Comparison of ENCODE assay signal across 8 cellular contexts in the genomic region with DNA sequence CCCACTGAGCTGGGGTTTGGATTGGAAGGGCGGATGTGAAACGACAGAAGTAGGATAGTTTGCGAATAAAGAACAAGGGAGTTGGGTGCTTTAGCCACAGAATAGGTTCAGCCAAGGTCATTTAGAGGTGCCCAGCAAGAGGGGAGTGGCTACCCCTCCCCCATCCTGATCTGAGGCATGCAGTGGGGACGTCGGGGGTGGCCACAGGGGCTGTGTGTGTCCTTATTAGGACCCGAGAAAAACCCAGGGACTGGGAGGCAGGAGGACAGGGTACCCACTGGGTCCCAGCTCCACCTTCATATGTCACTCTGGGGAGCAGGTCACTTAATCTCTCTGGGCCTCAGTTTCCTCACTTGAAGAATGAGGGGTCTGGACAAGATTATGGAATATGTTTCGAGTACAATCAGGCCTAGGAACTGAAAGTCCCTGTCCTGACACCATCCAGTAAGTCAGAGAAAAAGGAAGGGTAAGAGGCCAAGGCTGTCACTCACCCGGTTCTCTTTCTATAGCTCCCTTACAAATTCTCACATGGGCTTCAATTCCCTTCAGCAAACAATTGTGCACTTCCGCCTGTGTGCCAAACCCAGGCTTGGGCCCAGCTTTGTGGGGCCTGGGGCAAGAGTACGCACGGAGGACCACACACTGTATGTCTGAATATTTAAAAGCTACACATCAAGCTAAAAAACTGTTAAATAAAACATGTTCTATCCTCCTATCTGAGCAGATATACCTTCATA. TPM values are rescaled to one million over a fixed set of nuclear protein-coding genes. Genes with fewer than 3 reads are reported as not detected.
A peak's percentile ranks its signal among the peaks of the same experiment; 100 is the strongest.
DNase-seq lines count a peak whose midpoint lies in the region; ATAC-seq and TF ChIP-seq lines count a peak whose summit lies in the region.

No MANE protein-coding gene starts in this region.

- no peaks in the 10 kb centered on the region for H3K27me3 Mint-ChIP-seq in stimulated activated naive CD8-positive, alpha-beta T cell treated with anti-CD3 and anti-CD28 coated beads, Interleukin-15, Interleukin-2, amounts not matched to agents 100 ng/mL and 50 ng/mL, for 24 hours
- no peaks in the 10 kb centered on the region for H3K27me3 Mint-ChIP-seq in activated T-helper 2 cell treated with anti-CD3 and anti-CD28 coated beads, Interferon-gamma antibody, Interleukin-2, Interleukin-4, amounts not matched to agents 10 μg/mL and 5 μg/mL and 100 μg/mL, durations not matched to agents 14 hours and 24 hours and 36 hours (ENCODE audit: low read depth)

- H3K36me3 ChIP-seq in kidney epithelial cell (ENCODE audit: control insufficient read depth, insufficient read depth, low read length) (no peaks in the 10 kb centered on the region), upper lobe of left lung (no peaks in the 10 kb centered on the region)

- TF ChIP-seq CTCF in kidney epithelial cell (IDR thresholded peaks at IDR 0.05; ENCODE audit: insufficient read depth, low read length, poor library complexity, severe bottlenecking): no peak
- TF ChIP-seq CTCF in upper lobe of left lung (IDR thresholded peaks at IDR 0.05): no peak

- H3K27ac ChIP-seq in upper lobe of left lung: peak overlapping the region; percentile 80 to 88 (median 82)

- H3K4me1 Mint-ChIP-seq in stimulated activated naive CD8-positive, alpha-beta T cell treated with anti-CD3 and anti-CD28 coated beads, Interleukin-15, Interleukin-2, amounts not matched to agents 100 ng/mL and 50 ng/mL, for 24 hours (ENCODE audit: low read depth): peaks cover 13% of the 10 kb centered on the region
- H3K4me1 Mint-ChIP-seq in activated T-helper 2 cell treated with anti-CD3 and anti-CD28 coated beads, Interferon-gamma antibody, Interleukin-2, Interleukin-4, amounts not matched to agents 10 μg/mL and 5 μg/mL and 100 μg/mL, durations not matched to agents 14 hours and 24 hours and 36 hours (ENCODE audit: low read depth): peaks cover 11% of the 10 kb centered on the region

- no peaks in the 10 kb centered on the region for H3K9me3 ChIP-seq in upper lobe of left lung

- H3K36me3 Mint-ChIP-seq in stimulated activated naive CD8-positive, alpha-beta T cell treated with anti-CD3 and anti-CD28 coated beads, Interleukin-15, Interleukin-2, amounts not matched to agents 100 ng/mL and 50 ng/mL, for 24 hours (ENCODE audit: low read depth): no peaks in the 10 kb centered on the region
- no peaks in the 10 kb centered on the region for H3K36me3 Mint-ChIP-seq in activated T-helper 2 cell treated with anti-CD3 and anti-CD28 coated beads, Interferon-gamma antibody, Interleukin-2, Interleukin-4, amounts not matched to agents 10 μg/mL and 5 μg/mL and 100 μg/mL, durations not matched to agents 14 hours and 24 hours and 36 hours (ENCODE audit: low read depth)

- DNase-seq in stimulated activated naive CD8-positive, alpha-beta T cell treated with anti-CD3 and anti-CD28 coated beads, Interleukin-15, Interleukin-2, amounts not matched to agents 100 U/mL and 50 U/mL, for 24 hours: no peak
- no peak for DNase-seq in activated T-helper 2 cell treated with anti-CD3 and anti-CD28 coated beads, Interferon-gamma antibody, Interleukin-2, Interleukin-4, amounts not matched to agents 10 μg/mL and 5 μg/mL and 100 μg/mL, durations not matched to agents 14 hours and 24 hours and 36 hours (ENCODE audit: low spot score)
- DNase-seq in kidney epithelial cell (ENCODE audit: low read depth) (no peak), upper lobe of left lung (no peak), NCI-H526 (lab: John Stamatoyannopoulos, UW) (no peak), NCI-H82 (lab: John Stamatoyannopoulos, UW) (no peak)

- H3K4me1 ChIP-seq in upper lobe of left lung: peaks cover 0 to 12% (median 2%) of the 10 kb centered on the region in 4 donors

- no peaks in the 10 kb centered on the region for H3K27me3 ChIP-seq in kidney epithelial cell (ENCODE audit: control insufficient read depth, insufficient read depth, low read length)
- no peaks in the 10 kb centered on the region for H3K27me3 ChIP-seq in upper lobe of left lung

- no peak for TF ChIP-seq EP300 in upper lobe of left lung (IDR thresholded peaks at IDR 0.05)

- H3K27ac Mint-ChIP-seq in stimulated activated naive CD8-positive, alpha-beta T cell treated with anti-CD3 and anti-CD28 coated beads, Interleukin-15, Interleukin-2, amounts not matched to agents 100 ng/mL and 50 ng/mL, for 24 hours: peak overlapping the region; percentile 85
- peak overlapping the region; percentile 89 for H3K27ac Mint-ChIP-seq in activated T-helper 2 cell treated with anti-CD3 and anti-CD28 coated beads, Interferon-gamma antibody, Interleukin-2, Interleukin-4, amounts not matched to agents 10 μg/mL and 5 μg/mL and 100 μg/mL, durations not matched to agents 14 hours and 24 hours and 36 hours

- intact Hi-C loops in activated T-helper 2 cell treated with anti-CD3 and anti-CD28 coated beads, Interferon-gamma antibody, Interleukin-2, Interleukin-4, amounts not matched to agents 10 μg/mL and 5 μg/mL and 100 μg/mL, durations not matched to agents 14 hours and 24 hours and 36 hours (cut with micrococcal nuclease): loop anchor here (1.0 to 5.0 kb wide), 2 partner anchors 107 to 166 kb away; no protein-coding TSS in a partner anchor

- H3K4me3 ChIP-seq in kidney epithelial cell (ENCODE audit: low read depth, low read length): peak overlapping the region; percentile 24
- peak overlapping the region in 3 of 4 donors; percentile 22 to 41 (median 38) for H3K4me3 ChIP-seq in upper lobe of left lung

- H3K4me3 Mint-ChIP-seq in stimulated activated naive CD8-positive, alpha-beta T cell treated with anti-CD3 and anti-CD28 coated beads, Interleukin-15, Interleukin-2, amounts not matched to agents 100 ng/mL and 50 ng/mL, for 24 hours: peak overlapping the region; percentile 66
- H3K4me3 Mint-ChIP-seq in activated T-helper 2 cell treated with anti-CD3 and anti-CD28 coated beads, Interferon-gamma antibody, Interleukin-2, Interleukin-4, amounts not matched to agents 10 μg/mL and 5 μg/mL and 100 μg/mL, durations not matched to agents 14 hours and 24 hours and 36 hours (ENCODE audit: low read depth): peak overlapping the region; percentile 62

- 76 to 80% methylated on average over 9 to 11 of the region's 11 CpGs for WGBS in upper lobe of left lung, 2 donors

- H3K9me3 Mint-ChIP-seq in stimulated activated naive CD8-positive, alpha-beta T cell treated with anti-CD3 and anti-CD28 coated beads, Interleukin-15, Interleukin-2, amounts not matched to agents 100 ng/mL and 50 ng/mL, for 24 hours: no peaks in the 10 kb centered on the region
- H3K9me3 Mint-ChIP-seq in activated T-helper 2 cell treated with anti-CD3 and anti-CD28 coated beads, Interferon-gamma antibody, Interleukin-2, Interleukin-4, amounts not matched to agents 10 μg/mL and 5 μg/mL and 100 μg/mL, durations not matched to agents 14 hours and 24 hours and 36 hours: no peaks in the 10 kb centered on the region

- no peak for ATAC-seq in stimulated activated naive CD8-positive, alpha-beta T cell treated with anti-CD3 and anti-CD28 coated beads, Interleukin-15, Interleukin-2, amounts not matched to agents 100 U/mL and 50 U/mL, for 24 hours
- peak; percentile 1 to 29 for ATAC-seq in upper lobe of left lung (ENCODE audit: low FRiP score in 2 of 2)
- ATAC-seq in HG03108 (IDR thresholded peaks at IDR 0.05; ENCODE audit: unreplicated experiment): no peak

- no peak for TF ChIP-seq POLR2A in upper lobe of left lung (IDR thresholded peaks at IDR 0.05)

RNA-seq across cellular contexts. Expression of a gene that starts 4.2 kb away (rescaled TPM):
- not detected in 2 replicates for total RNA-seq in activated T-helper 2 cell treated with anti-CD3 and anti-CD28 coated beads, Interferon-gamma antibody, Interleukin-2, Interleukin-4, amounts not matched to agents 10 μg/mL and 5 μg/mL and 100 μg/mL, durations not matched to agents 14 hours and 24 hours and 36 hours
- total RNA-seq in kidney epithelial cell: not detected in 2 replicates
- total RNA-seq in upper lobe of left lung: not detected

Comparison
In these comparisons a context has a peak if more than half of its experiments do, and no peak if none do; other contexts are left out.
1. ATAC-seq: peak in upper lobe of left lung (2 of 2); none in stimulated activated naive CD8-positive, alpha-beta T cell treated with anti-CD3 and anti-CD28 coated beads, Interleukin-15, Interleukin-2, amounts not matched to agents 100 U/mL and 50 U/mL, for 24 hours (single experiment) and HG03108 (single experiment).